ENCODE assay signal across 1 cellular context in genomic region chr3:39146611-39147373, GRCh38.
TF ChIP-seq lines count a peak whose summit lies in the region.

No MANE protein-coding gene starts in this region.

TF ChIP-seq in HEK293, 187 proteins besides CTCF, POLR2A, EP300 and RAD21 (continued from another document and continues in another):
- TF ChIP-seq ZNF133 (tag by site-specific recombination; IDR thresholded peaks at IDR 0.05) (no peak), ZNF138 (tag by site-specific recombination; IDR thresholded peaks at IDR 0.05; ENCODE audit: borderline replicate concordance) (no peak), KLF16 (tag by site-specific recombination; IDR thresholded peaks at IDR 0.05) (no peak), RBAK (tag by site-specific recombination; IDR thresholded peaks at IDR 0.05) (0 out of 2 replicates have a peak, but pooled peaks have one; percentile 10), ZNF600 (tag by site-specific recombination; IDR thresholded peaks at IDR 0.05) (peak; percentile 83), ZNF324 (tag by site-specific recombination; IDR thresholded peaks at IDR 0.05) (peak; percentile 84), EGR2 (tag by site-specific recombination; IDR thresholded peaks at IDR 0.05; ENCODE audit: low read depth) (peak; percentile 84), ZNF350 (tag by site-specific recombination; IDR thresholded peaks at IDR 0.05) (no peak), ZBTB7A (tag by site-specific recombination; IDR thresholded peaks at IDR 0.05; ENCODE audit: low read depth) (no peak), ZNF677 (tag by site-specific recombination; IDR thresholded peaks at IDR 0.05) (no peak), HOXA7 (CRISPR knock-in tag; IDR thresholded peaks at IDR 0.05; ENCODE audit: borderline replicate concordance) (no peak), ZIC2 (tag by site-specific recombination; IDR thresholded peaks at IDR 0.05) (0 out of 2 replicates have a peak, but pooled peaks have one; percentile 9), ZNF639 (tag by site-specific recombination; IDR thresholded peaks at IDR 0.05) (peak; percentile 79; the same call in 1 of the 2 replicates), HIC1 (tag by site-specific recombination; IDR thresholded peaks at IDR 0.05) (peak; percentile 91), ZNF366 (tag by site-specific recombination; conservative IDR thresholded peaks at IDR 0.05) (peak; percentile 83), ZNF513 (tag by site-specific recombination; IDR thresholded peaks at IDR 0.05) (peak; percentile 29; the same call in 1 of the 2 replicates), GLI4 (tag by site-specific recombination; IDR thresholded peaks at IDR 0.05) (peak; percentile 64; the same call in 1 of the 2 replicates), PATZ1 (tag by site-specific recombination; IDR thresholded peaks at IDR 0.05) (peak; percentile 43; the same call in 1 of the 2 replicates), ZFP41 (tag by site-specific recombination; IDR thresholded peaks at IDR 0.05; ENCODE audit: borderline replicate concordance) (no peak), ZBTB8A (tag by site-specific recombination; IDR thresholded peaks at IDR 0.05) (peak; percentile 32), ZNF654 (tag by site-specific recombination; IDR thresholded peaks at IDR 0.05; ENCODE audit: low read depth) (no peak), ZNF426 (tag by site-specific recombination; IDR thresholded peaks at IDR 0.05) (no peak), ZNF394 (tag by site-specific recombination; IDR thresholded peaks at IDR 0.05; ENCODE audit: borderline replicate concordance) (peak; percentile 53; the same call in 1 of the 2 replicates), ZNF2 (tag by site-specific recombination; IDR thresholded peaks at IDR 0.05) (no peak), ZNF18 (tag by site-specific recombination; IDR thresholded peaks at IDR 0.05) (peak; percentile 38; the same call in 1 of the 2 replicates), ZNF449 (tag by site-specific recombination; IDR thresholded peaks at IDR 0.05) (peak; percentile 90), ZBTB48 (tag by site-specific recombination; IDR thresholded peaks at IDR 0.05) (peak; percentile 57; the same call in 1 of the 2 replicates), YY2 (tag by site-specific recombination; IDR thresholded peaks at IDR 0.05) (no peak), ZBTB1 (tag by site-specific recombination; IDR thresholded peaks at IDR 0.05) (peak; percentile 72; the same call in 1 of the 2 replicates), ZFP69B (tag by site-specific recombination; IDR thresholded peaks at IDR 0.05) (peak; percentile 52), ZNF175 (tag by site-specific recombination; IDR thresholded peaks at IDR 0.05) (no peak), ZNF558 (tag by site-specific recombination; IDR thresholded peaks at IDR 0.05) (no peak), ZBTB21 (tag by site-specific recombination; IDR thresholded peaks at IDR 0.05) (no peak), ZNF610 (tag by site-specific recombination; IDR thresholded peaks at IDR 0.05; ENCODE audit: borderline replicate concordance) (no peak), ZNF121 (tag by site-specific recombination; IDR thresholded peaks at IDR 0.05) (no peak), ZNF518A (tag by site-specific recombination; conservative IDR thresholded peaks at IDR 0.05; ENCODE audit: low read depth) (no peak), ZNF704 (tag by site-specific recombination; IDR thresholded peaks at IDR 0.05) (no peak), ZNF391 (tag by site-specific recombination; IDR thresholded peaks at IDR 0.05; ENCODE audit: borderline replicate concordance, low read depth) (0 out of 2 replicates have a peak, but pooled peaks have one; percentile 48), ZNF692 (tag by site-specific recombination; IDR thresholded peaks at IDR 0.05) (peak; percentile 69), ZNF645 (tag by site-specific recombination; IDR thresholded peaks at IDR 0.05) (no peak), ZNF214 (tag by site-specific recombination; IDR thresholded peaks at IDR 0.05; ENCODE audit: borderline replicate concordance) (no peak), TRIM28 (IDR thresholded peaks at IDR 0.05; ENCODE audit: borderline replicate concordance, low read length) (peak; percentile 60; the same call in 1 of the 2 replicates), ZNF76 (tag by site-specific recombination; IDR thresholded peaks at IDR 0.05; ENCODE audit: borderline replicate concordance, low read depth) (no peak)
